Comparison of ENCODE assay signal across 15 cellular contexts in genomic region chrY:15535784-15536183, GRCh38.
DNase-seq lines count a peak whose midpoint lies in the region; ATAC-seq and TF ChIP-seq lines count a peak whose summit lies in the region.
"Had no signal": no experiment of that assay in that cellular context is flagged by ENCODE, and none has a peak within 500 bp of the region (broad histone marks: within the 10 kb centered on the region; RNA-seq: fewer than 3 reads in every experiment).

No MANE protein-coding gene starts in this region.

- no peak overlapping the region for H2AFZ ChIP-seq in ACC112 (ENCODE audit: low read length, unreplicated experiment)
- H2AFZ ChIP-seq in OCI-LY3 (ENCODE audit: low read depth, low read length): no peak overlapping the region
- H2AFZ ChIP-seq: hepatocyte had no signal

- H3K79me2 ChIP-seq in ACC112 (ENCODE audit: control insufficient read depth, insufficient read depth, low read length, unreplicated experiment) (no peaks in the 10 kb centered on the region), OCI-LY3 (ENCODE audit: low read length) (no peaks in the 10 kb centered on the region)
- H3K79me2 ChIP-seq: hepatocyte had no signal

- H3K27ac ChIP-seq in ACC112 (ENCODE audit: low read depth, low read length) (peak overlapping the region; percentile 75), OCI-LY3 (ENCODE audit: low read length) (no peak overlapping the region)
- H3K27ac ChIP-seq: breast epithelium, hepatocyte, HL-60, stomach had no signal

- H3K27me3 ChIP-seq in ACC112 (ENCODE audit: insufficient read depth, low read length) (no peaks in the 10 kb centered on the region), OCI-LY3 (ENCODE audit: low read depth, low read length) (no peaks in the 10 kb centered on the region)
- H3K27me3 ChIP-seq: breast epithelium, hepatocyte, stomach had no signal

- no peak for ATAC-seq in left ventricle myocardium superior
- no peak for ATAC-seq in HG03432 (IDR thresholded peaks at IDR 0.05; ENCODE audit: unreplicated experiment)
- ATAC-seq: left colon; naive thymus-derived CD8-positive, alpha-beta T cell had no signal

- H3K9ac ChIP-seq in OCI-LY3 (ENCODE audit: low read length): no peak overlapping the region

- H3K4me2 ChIP-seq in OCI-LY3 (ENCODE audit: low read length): peak overlapping the region; percentile 4; the same call in 1 of the 2 replicates
- H3K4me2 ChIP-seq: hepatocyte had no signal

- no peak for TF ChIP-seq CTCF in OCI-LY3 (IDR thresholded peaks at IDR 0.05; ENCODE audit: low read depth, low read length)
- TF ChIP-seq CTCF in fibroblast of pulmonary artery (IDR thresholded peaks at IDR 0.05; ENCODE audit: low read length, missing control alignments): no peak

- H3K9me3 ChIP-seq in OCI-LY3 (ENCODE audit: insufficient read depth, low read length): no peaks in the 10 kb centered on the region
- H3K9me3 ChIP-seq: breast epithelium, HAP-1, stomach had no signal

- H4K20me1 ChIP-seq in OCI-LY3 (ENCODE audit: insufficient read depth, low read length): no peaks in the 10 kb centered on the region

- H3K4me3 ChIP-seq in ACC112 (ENCODE audit: low read depth, low read length) (no peak overlapping the region), OCI-LY3 (ENCODE audit: low read length) (no peak overlapping the region), fibroblast of pulmonary artery (replicated peaks; ENCODE audit: low read depth, low read length) (no peak overlapping the region)
- H3K4me3 ChIP-seq: breast epithelium, HAP-1, hepatocyte, stomach had no signal

- H3K36me3 ChIP-seq in ACC112 (ENCODE audit: insufficient read depth, low read length) (no peaks in the 10 kb centered on the region), OCI-LY3 (replicated peaks; ENCODE audit: low read depth, low read length) (no peaks in the 10 kb centered on the region)
- H3K36me3 ChIP-seq: breast epithelium, HAP-1, stomach had no signal

- DNase-seq in EL (peak; percentile 76), fibroblast of pulmonary artery (ENCODE audit: low read depth) (peak; percentile 42), left ventricle myocardium superior (no peak), hippocampal formation (lab: John Stamatoyannopoulos, UW) (no peak), NCI-H526 treated with DMSO at 0.1 percent for 48 hours (lab: John Stamatoyannopoulos, UW) (no peak)
- DNase-seq: left colon; naive thymus-derived CD8-positive, alpha-beta T cell; stomach had no signal

- peaks cover 4% of the 10 kb centered on the region for H3K4me1 ChIP-seq in ACC112 (ENCODE audit: control insufficient read depth, insufficient read depth, low read length, unreplicated experiment)
- H3K4me1 ChIP-seq in OCI-LY3 (ENCODE audit: low read length): peaks cover 12% of the 10 kb centered on the region
- H3K4me1 ChIP-seq: breast epithelium, HAP-1, stomach had no signal

- intact Hi-C loops in left ventricle myocardium superior (cut with micrococcal nuclease): no loop called here

Comparison
In these comparisons a context has a peak if more than half of its experiments do, and no peak if none do; other contexts are left out.
1. DNase-seq: peak in EL (single experiment) and fibroblast of pulmonary artery (single experiment); none in left ventricle myocardium superior (single experiment), hippocampal formation (0 of 2) and NCI-H526 treated with DMSO at 0.1 percent for 48 hours (single experiment).